ENCODE assay signal across 8 cellular contexts in the genomic region with DNA sequence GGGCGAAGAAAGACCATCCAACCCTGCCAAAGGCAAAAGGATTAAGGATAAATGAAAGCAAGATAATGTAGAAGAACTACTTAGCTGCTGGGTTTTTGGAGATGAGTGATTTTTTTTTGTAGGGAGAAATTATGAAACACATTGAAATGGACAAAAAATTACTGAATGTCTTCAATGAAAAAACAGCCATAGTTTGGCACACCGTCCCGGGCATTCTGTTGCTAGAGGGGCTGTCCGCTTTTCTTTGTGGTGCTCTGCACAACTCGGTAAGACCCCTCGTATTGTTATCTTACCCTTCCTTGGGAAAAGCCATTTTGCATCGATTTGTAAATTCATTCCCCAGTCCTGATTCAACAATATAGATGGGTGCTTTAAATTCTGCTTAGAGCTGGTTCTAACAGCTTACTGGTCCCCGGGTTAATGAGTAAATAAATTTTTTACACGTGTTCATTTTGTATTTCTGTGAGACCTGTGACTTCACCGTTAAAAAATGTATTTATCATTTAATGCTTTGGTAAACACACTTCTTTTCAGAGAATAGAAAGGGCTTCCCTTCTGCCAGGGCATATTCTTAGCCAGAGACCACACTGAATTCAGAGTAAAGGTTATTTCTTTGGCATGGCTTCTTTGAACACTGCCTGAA. TPM values are rescaled to one million over a fixed set of nuclear protein-coding genes. Genes with fewer than 3 reads are reported as not detected.
DNase-seq lines count a peak whose midpoint lies in the region; ATAC-seq and TF ChIP-seq lines count a peak whose summit lies in the region.

No MANE protein-coding gene starts in this region.

- H3K4me3 Mint-ChIP-seq in CD8-positive, alpha-beta T cell: no peak overlapping the region
- no peak overlapping the region for H3K4me3 Mint-ChIP-seq in stimulated activated memory B cell treated with anti-CD40 and anti-IgM and Interleukin-4, amounts not matched to agents 10 μg/mL and 1 μg/mL and 100 μg/mL, for 72 hours

- H3K27me3 Mint-ChIP-seq in CD8-positive, alpha-beta T cell (ENCODE audit: low read depth): peaks cover 23% of the 10 kb centered on the region
- peaks cover 26% of the 10 kb centered on the region for H3K27me3 Mint-ChIP-seq in stimulated activated memory B cell treated with anti-CD40 and anti-IgM and Interleukin-4, amounts not matched to agents 10 μg/mL and 1 μg/mL and 100 μg/mL, for 72 hours

- no peak overlapping the region for H3K23ac ChIP-seq in neuronal stem cell (ENCODE audit: low read depth, low read length, poor library complexity)

- H3K14ac ChIP-seq in neuronal stem cell (ENCODE audit: low read length): no peak overlapping the region

- H3K9me3 ChIP-seq in CD8-positive, alpha-beta T cell (ENCODE audit: low read length): no peaks in the 10 kb centered on the region
- no peaks in the 10 kb centered on the region for H3K9me3 ChIP-seq in neuronal stem cell (replicated peaks in 1 of 2; ENCODE audit: control insufficient read depth in 2 of 2, insufficient read depth in 1 of 2, low read depth in 1 of 2, low read length in 2 of 2)

- POLR2A ChIA-PET in CD8-positive, alpha-beta T cell (lab: Charles Lee): interaction anchor here (0.6 to 1.6 kb wide), 4 partner anchors 14 to 1492 kb away, joined by 3 to 7 read pairs (median 5); a partner anchor contains a TSS

- H2BK5ac ChIP-seq in neuronal stem cell (ENCODE audit: low read length): peak overlapping the region; percentile 13

- peak overlapping the region; percentile 87 for H2AFZ ChIP-seq in neuronal stem cell (ENCODE audit: low read length)

- no CpG with 5 or more reads among the region's 10 CpGs for WGBS in neuronal stem cell (ENCODE audit: extremely low coverage in 2 of 2, insufficient read length in 2 of 2, insufficient replicate concordance in 1 of 2), 2 donors

- no peak overlapping the region for H2BK12ac ChIP-seq in neuronal stem cell (ENCODE audit: low read length)

- no peak overlapping the region for H3K4ac ChIP-seq in neuronal stem cell (ENCODE audit: low read length)

- no peak overlapping the region for H4K91ac ChIP-seq in neuronal stem cell (ENCODE audit: low read depth, low read length, poor library complexity)

- TF ChIP-seq POLR2A in NB4 (IDR thresholded peaks at IDR 0.05; ENCODE audit: extremely low read depth, insufficient read length): no peak

- peaks cover 28% of the 10 kb centered on the region for H3K4me1 Mint-ChIP-seq in CD8-positive, alpha-beta T cell (ENCODE audit: low read depth)
- peaks cover 19% of the 10 kb centered on the region for H3K4me1 Mint-ChIP-seq in stimulated activated memory B cell treated with anti-CD40 and anti-IgM and Interleukin-4, amounts not matched to agents 10 μg/mL and 1 μg/mL and 100 μg/mL, for 72 hours

- H3K36me3 ChIP-seq in CD8-positive, alpha-beta T cell (ENCODE audit: insufficient read depth, low read length): no peaks in the 10 kb centered on the region
- H3K36me3 ChIP-seq in neuronal stem cell (replicated peaks in 1 of 2; ENCODE audit: control insufficient read depth in 2 of 2, insufficient read depth in 2 of 2, low read length in 2 of 2): peaks cover 0 to 9% of the 10 kb centered on the region in 2 donors

- CTCF ChIA-PET in CD8-positive, alpha-beta T cell (lab: Charles Lee): interaction anchor here (0.5 to 2.0 kb wide), 2 partner anchors 37 to 1534 kb away, joined by 4 to 7 read pairs; no protein-coding TSS in a partner anchor

- H3K79me1 ChIP-seq in neuronal stem cell (ENCODE audit: low read depth, low read length): peaks cover 2% of the 10 kb centered on the region

- H3K27me3 ChIP-seq in CD8-positive, alpha-beta T cell (ENCODE audit: insufficient read depth, low read length): no peaks in the 10 kb centered on the region
- H3K27me3 ChIP-seq in neuronal stem cell (ENCODE audit: control insufficient read depth in 3 of 3, insufficient read depth in 3 of 3, low read depth in 1 of 3, low read length in 3 of 3): peaks cover 0 to 5% (median 0%) of the 10 kb centered on the region in 3 experiments

- no peak overlapping the region for H2AK5ac ChIP-seq in neuronal stem cell (ENCODE audit: low read depth, low read length)

- peaks cover 12% of the 10 kb centered on the region for H3K36me3 Mint-ChIP-seq in CD8-positive, alpha-beta T cell
- no peaks in the 10 kb centered on the region for H3K36me3 Mint-ChIP-seq in stimulated activated memory B cell treated with anti-CD40 and anti-IgM and Interleukin-4, amounts not matched to agents 10 μg/mL and 1 μg/mL and 100 μg/mL, for 72 hours

- no peak overlapping the region for H2BK120ac ChIP-seq in neuronal stem cell (ENCODE audit: low read depth, low read length)

- no peak for DNase-seq in CD8-positive, alpha-beta T cell
- DNase-seq in NB4 (ENCODE audit: low read depth) (no peak), coronary artery (ENCODE audit: low spot score) (no peak), neuronal stem cell (ENCODE audit: low spot score) (no peak), activated T-cell treated with anti-CD3 and anti-CD28 coated beads for 4 hours (no peak)

- peak overlapping the region; percentile 99 for H3K27ac ChIP-seq in CD8-positive, alpha-beta T cell (ENCODE audit: low read depth, low read length)
- H3K27ac ChIP-seq in coronary artery (peak overlapping the region; percentile 99), neuronal stem cell (replicated peaks; ENCODE audit: low read length) (peak overlapping the region; percentile 95)

- no peak overlapping the region for H4K8ac ChIP-seq in neuronal stem cell (ENCODE audit: low read depth, low read length)

- peaks cover 28% of the 10 kb centered on the region for H3K4me1 ChIP-seq in CD8-positive, alpha-beta T cell (ENCODE audit: insufficient read depth, low read length)
- H3K4me1 ChIP-seq in neuronal stem cell (ENCODE audit: control insufficient read depth in 2 of 2, insufficient read depth in 1 of 2, low read depth in 1 of 2, low read length in 2 of 2): peaks cover 4 to 11% of the 10 kb centered on the region in 2 donors

- intact Hi-C loops in CD8-positive, alpha-beta T cell (cut with DNase I, micrococcal nuclease): loop anchor here (1.0 to 10.0 kb wide), 7 partner anchors 62 to 1492 kb away; a partner anchor contains a TSS

- no peak overlapping the region for H3K9ac ChIP-seq in neuronal stem cell (ENCODE audit: low read depth, low read length, poor library complexity)

- no peak overlapping the region for H2BK15ac ChIP-seq in neuronal stem cell (ENCODE audit: low read length)

- no peak for ATAC-seq in CD8-positive, alpha-beta T cell
- no peak for ATAC-seq in GM21723 (IDR thresholded peaks at IDR 0.05; ENCODE audit: unreplicated experiment)
- ATAC-seq in HG03280 (IDR thresholded peaks at IDR 0.05; ENCODE audit: unreplicated experiment): no peak
- no peak for ATAC-seq in stimulated activated memory B cell treated with anti-CD40 and anti-IgM and Interleukin-4, amounts not matched to agents 10 μg/mL and 1 μg/mL and 100 μg/mL, for 72 hours

- H3K4me2 ChIP-seq in neuronal stem cell (ENCODE audit: insufficient read depth, low read length, poor library complexity, severe bottlenecking): peak overlapping the region; percentile 73

- no peak for TF ChIP-seq CTCF in CD8-positive, alpha-beta T cell (IDR thresholded peaks at IDR 0.05)
- TF ChIP-seq CTCF in NB4 (IDR thresholded peaks at IDR 0.05; ENCODE audit: low read depth, low read length) (no peak), coronary artery (IDR thresholded peaks at IDR 0.05) (no peak)

- H3K9me3 Mint-ChIP-seq in CD8-positive, alpha-beta T cell: no peaks in the 10 kb centered on the region
- no peaks in the 10 kb centered on the region for H3K9me3 Mint-ChIP-seq in stimulated activated memory B cell treated with anti-CD40 and anti-IgM and Interleukin-4, amounts not matched to agents 10 μg/mL and 1 μg/mL and 100 μg/mL, for 72 hours

- H3K27ac Mint-ChIP-seq in CD8-positive, alpha-beta T cell: no peak overlapping the region
- H3K27ac Mint-ChIP-seq in stimulated activated memory B cell treated with anti-CD40 and anti-IgM and Interleukin-4, amounts not matched to agents 10 μg/mL and 1 μg/mL and 100 μg/mL, for 72 hours: no peak overlapping the region

- peak overlapping the region; percentile 90 for H3K4me3 ChIP-seq in CD8-positive, alpha-beta T cell (ENCODE audit: low read depth, low read length)
- H3K4me3 ChIP-seq in NB4 (ENCODE audit: low read depth, low read length) (peak overlapping the region; percentile 87), coronary artery (peak overlapping the region; percentile 94), neuronal stem cell (ENCODE audit: low read length in 2 of 2) (peak overlapping the region; percentile 63 to 88)

- H3K18ac ChIP-seq in neuronal stem cell (ENCODE audit: low read length): no peak overlapping the region

RNA-seq across cellular contexts. Expression of a gene that starts 0.9 kb away (rescaled TPM):
- total RNA-seq in CD8-positive, alpha-beta T cell: 10 to 100 TPM; 92.4 to 98.8 TPM
- polyA plus RNA-seq in neuronal stem cell (2013, experiment 1 of 2): 262 TPM
- 267 TPM for polyA plus RNA-seq in neuronal stem cell (2013, experiment 2 of 2)

RNA-seq across cellular contexts. Expression of a gene that starts 39.9 kb away (rescaled TPM):
- not detected for total RNA-seq in CD8-positive, alpha-beta T cell
- 1.2 TPM for polyA plus RNA-seq in neuronal stem cell (2013, experiment 1 of 2)
- polyA plus RNA-seq in neuronal stem cell (2013, experiment 2 of 2): 1.3 TPM
